Comparison of ENCODE assay signal across 1 cellular context in the genomic region with DNA sequence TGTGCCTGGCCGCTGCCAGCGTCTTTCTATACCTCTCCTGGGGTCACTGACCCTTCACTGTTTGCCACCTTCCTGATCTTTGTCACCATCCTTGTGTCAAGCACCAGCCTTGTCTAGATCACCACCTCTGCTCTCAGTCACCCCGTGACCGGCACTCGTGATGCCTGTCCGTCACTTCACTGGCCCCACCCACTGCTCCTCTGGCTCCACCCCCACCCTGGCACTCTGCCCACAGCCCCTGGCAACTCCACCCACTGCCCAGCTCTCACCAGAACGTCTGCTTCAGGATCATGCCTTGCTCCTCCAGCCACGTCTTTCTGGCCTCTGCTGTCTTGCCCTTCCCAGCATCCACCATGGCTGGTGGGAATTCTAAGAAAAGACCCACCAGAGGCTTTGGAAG.
TF ChIP-seq lines count a peak whose summit lies in the region.

No MANE protein-coding gene starts in this region.

TF ChIP-seq in GM23338, 12 proteins besides CTCF, POLR2A, EP300 and RAD21 (continued from another document):
- TF ChIP-seq, protein P1, sequence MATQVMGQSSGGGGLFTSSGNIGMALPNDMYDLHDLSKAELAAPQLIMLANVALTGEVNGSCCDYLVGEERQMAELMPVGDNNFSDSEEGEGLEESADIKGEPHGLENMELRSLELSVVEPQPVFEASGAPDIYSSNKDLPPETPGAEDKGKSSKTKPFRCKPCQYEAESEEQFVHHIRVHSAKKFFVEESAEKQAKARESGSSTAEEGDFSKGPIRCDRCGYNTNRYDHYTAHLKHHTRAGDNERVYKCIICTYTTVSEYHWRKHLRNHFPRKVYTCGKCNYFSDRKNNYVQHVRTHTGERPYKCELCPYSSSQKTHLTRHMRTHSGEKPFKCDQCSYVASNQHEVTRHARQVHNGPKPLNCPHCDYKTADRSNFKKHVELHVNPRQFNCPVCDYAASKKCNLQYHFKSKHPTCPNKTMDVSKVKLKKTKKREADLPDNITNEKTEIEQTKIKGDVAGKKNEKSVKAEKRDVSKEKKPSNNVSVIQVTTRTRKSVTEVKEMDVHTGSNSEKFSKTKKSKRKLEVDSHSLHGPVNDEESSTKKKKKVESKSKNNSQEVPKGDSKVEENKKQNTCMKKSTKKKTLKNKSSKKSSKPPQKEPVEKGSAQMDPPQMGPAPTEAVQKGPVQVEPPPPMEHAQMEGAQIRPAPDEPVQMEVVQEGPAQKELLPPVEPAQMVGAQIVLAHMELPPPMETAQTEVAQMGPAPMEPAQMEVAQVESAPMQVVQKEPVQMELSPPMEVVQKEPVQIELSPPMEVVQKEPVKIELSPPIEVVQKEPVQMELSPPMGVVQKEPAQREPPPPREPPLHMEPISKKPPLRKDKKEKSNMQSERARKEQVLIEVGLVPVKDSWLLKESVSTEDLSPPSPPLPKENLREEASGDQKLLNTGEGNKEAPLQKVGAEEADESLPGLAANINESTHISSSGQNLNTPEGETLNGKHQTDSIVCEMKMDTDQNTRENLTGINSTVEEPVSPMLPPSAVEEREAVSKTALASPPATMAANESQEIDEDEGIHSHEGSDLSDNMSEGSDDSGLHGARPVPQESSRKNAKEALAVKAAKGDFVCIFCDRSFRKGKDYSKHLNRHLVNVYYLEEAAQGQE (IDR thresholded peaks at IDR 0.05; ENCODE audit: unreplicated experiment) = no peak
- TF ChIP-seq CREB1 (CRISPR knock-in tag; IDR thresholded peaks at IDR 0.05; ENCODE audit: low read depth) = no peak
